In genomic region chr11:59173964-59174663, GRCh38 we compare ENCODE assay signal across 2 cellular contexts.
TF ChIP-seq lines count a peak whose summit lies in the region.

No MANE protein-coding gene starts in this region.

TF ChIP-seq in A549, 52 proteins besides CTCF, POLR2A, EP300 and RAD21:
- TF ChIP-seq RNF2 (IDR thresholded peaks at IDR 0.05; ENCODE audit: borderline replicate concordance, low read depth) = no peak
- peak; percentile 88 to 91 for TF ChIP-seq CEBPB (IDR thresholded peaks at IDR 0.05)
- 0 out of 2 replicates have a peak, but pooled peaks have one; percentile 24 for TF ChIP-seq HES2 (IDR thresholded peaks at IDR 0.05)
- no peak for TF ChIP-seq ATOH8 (CRISPR knock-in tag; IDR thresholded peaks at IDR 0.05; ENCODE audit: low read depth)
TF ChIP-seq in A549: peak in this region for 2.

TF ChIP-seq in H1, 55 proteins besides CTCF, POLR2A, EP300 and RAD21:
- no peak for TF ChIP-seq GABPA (IDR thresholded peaks at IDR 0.05; ENCODE audit: borderline replicate concordance, insufficient read depth, low read length)
- TF ChIP-seq RBBP5 (IDR thresholded peaks at IDR 0.05; ENCODE audit: borderline replicate concordance, low read depth, low read length) = no peak; the same call in 1 of the 2 replicates
- TF ChIP-seq SP4 (IDR thresholded peaks at IDR 0.05; ENCODE audit: low read length) = no peak
- no peak for TF ChIP-seq USF2 (IDR thresholded peaks at IDR 0.05; ENCODE audit: low read length)
- no peak for TF ChIP-seq CTBP2 (IDR thresholded peaks at IDR 0.05; ENCODE audit: borderline replicate concordance, insufficient read depth, insufficient read length, low read length)
- TF ChIP-seq KDM1A (IDR thresholded peaks at IDR 0.05; ENCODE audit: borderline replicate concordance, low read length) = no peak
- no peak for TF ChIP-seq SRF (IDR thresholded peaks at IDR 0.05; ENCODE audit: low read depth, low read length)
- TF ChIP-seq ASH2L (IDR thresholded peaks at IDR 0.05; ENCODE audit: low read length) = peak; percentile 32
- TF ChIP-seq YY1 (IDR thresholded peaks at IDR 0.05; ENCODE audit: low read depth, low read length) = no peak
- TF ChIP-seq BRCA1 (IDR thresholded peaks at IDR 0.05; ENCODE audit: low read depth, low read length) = no peak
- no peak for TF ChIP-seq HDAC6 (IDR thresholded peaks at IDR 0.05; ENCODE audit: low read depth, low read length)
- TF ChIP-seq NANOG (IDR thresholded peaks at IDR 0.05; ENCODE audit: insufficient read depth, low read depth, low read length, poor library complexity, severe bottlenecking) = no peak
- no peak for TF ChIP-seq RNF2 (IDR thresholded peaks at IDR 0.05; ENCODE audit: borderline replicate concordance, low read depth, low read length, missing control alignments, poor library complexity, severe bottlenecking)
- peak; percentile 100 for TF ChIP-seq CEBPB (IDR thresholded peaks at IDR 0.05; ENCODE audit: low read depth, low read length)
- TF ChIP-seq SP2 (IDR thresholded peaks at IDR 0.05; ENCODE audit: low read length) = no peak
- TF ChIP-seq SIX5 (IDR thresholded peaks at IDR 0.05; ENCODE audit: low read depth, low read length) = no peak
- no peak for TF ChIP-seq POU5F1 (IDR thresholded peaks at IDR 0.05; ENCODE audit: low read depth, low read length)
- TF ChIP-seq RXRA (IDR thresholded peaks at IDR 0.05; ENCODE audit: insufficient read depth, low read depth, low read length) = 0 out of 2 replicates have a peak, but pooled peaks have one; percentile 42
- no peak for TF ChIP-seq TCF12 (IDR thresholded peaks at IDR 0.05; ENCODE audit: low read depth, low read length)
- no peak for TF ChIP-seq ATF2 (IDR thresholded peaks at IDR 0.05; ENCODE audit: low read length)
- TF ChIP-seq E2F6 (IDR thresholded peaks at IDR 0.05) = no peak
- no peak for TF ChIP-seq PHF8 (conservative IDR thresholded peaks at IDR 0.05; ENCODE audit: low read depth, low read length)
- no peak for TF ChIP-seq FOSL1 (IDR thresholded peaks at IDR 0.05; ENCODE audit: insufficient read depth, low read depth, low read length)
- peak; percentile 50; the same call in 1 of the 2 replicates for TF ChIP-seq EGR1 (IDR thresholded peaks at IDR 0.05; ENCODE audit: borderline replicate concordance, low read depth, low read length)
- TF ChIP-seq RFX5 (IDR thresholded peaks at IDR 0.05; ENCODE audit: borderline replicate concordance, low read depth, low read length) = no peak
- TF ChIP-seq JUND (IDR thresholded peaks at IDR 0.05; ENCODE audit: low read length) = no peak
- no peak for TF ChIP-seq NRF1 (IDR thresholded peaks at IDR 0.05; ENCODE audit: low read depth, low read length)
- TF ChIP-seq CHD7 (IDR thresholded peaks at IDR 0.05; ENCODE audit: insufficient replicate concordance, low read length) = no peak
- no peak for TF ChIP-seq CBX8 (IDR thresholded peaks at IDR 0.05; ENCODE audit: borderline replicate concordance, low read depth, low read length)
- no peak for TF ChIP-seq BCL11A (IDR thresholded peaks at IDR 0.05; ENCODE audit: low read depth in 2 of 2, low read length in 2 of 2)
- peak; percentile 77 for TF ChIP-seq SP1 (IDR thresholded peaks at IDR 0.05; ENCODE audit: low read depth, low read length)
- TF ChIP-seq KDM5A (IDR thresholded peaks at IDR 0.05; ENCODE audit: low read length) = no peak
- TF ChIP-seq TEAD4 (IDR thresholded peaks at IDR 0.05; ENCODE audit: low read depth, low read length) = peak; percentile 86
- no peak for TF ChIP-seq ATF3 (IDR thresholded peaks at IDR 0.05; ENCODE audit: insufficient read depth, low read depth, low read length)
- no peak; a peak in 1 of 4 replicates for TF ChIP-seq SIN3A (conservative IDR thresholded peaks at IDR 0.05 in 1 of 2, IDR thresholded peaks at IDR 0.05 in 1 of 2; ENCODE audit: low read depth in 1 of 2, low read length in 2 of 2)
- TF ChIP-seq SAP30 (IDR thresholded peaks at IDR 0.05; ENCODE audit: insufficient read depth, insufficient replicate concordance, low read length) = no peak
- peak; percentile 49; the same call in 1 of the 2 replicates for TF ChIP-seq TAF1 (IDR thresholded peaks at IDR 0.05; ENCODE audit: low read depth, low read length)
- no peak for TF ChIP-seq CHD1 (IDR thresholded peaks at IDR 0.05; ENCODE audit: low read depth, low read length)
- TF ChIP-seq KDM4A (IDR thresholded peaks at IDR 0.05; ENCODE audit: low read depth, low read length, severe bottlenecking) = no peak
- TF ChIP-seq ZNF274 (IDR thresholded peaks at IDR 0.05; ENCODE audit: borderline replicate concordance, extremely low read depth, low read length) = no peak
- no peak for TF ChIP-seq CBX5 (IDR thresholded peaks at IDR 0.05; ENCODE audit: low read depth, low read length)
- 0 out of 2 replicates have a peak, but pooled peaks have one; percentile 54 for TF ChIP-seq CHD2 (IDR thresholded peaks at IDR 0.05; ENCODE audit: low read length)
- TF ChIP-seq GTF2F1 (IDR thresholded peaks at IDR 0.05; ENCODE audit: borderline replicate concordance, low read depth, low read length) = no peak
- no peak for TF ChIP-seq BACH1 (IDR thresholded peaks at IDR 0.05; ENCODE audit: low read length)
- peak; percentile 51 for TF ChIP-seq POLR2AphosphoS5 (IDR thresholded peaks at IDR 0.05; ENCODE audit: low read depth, low read length)
- no peak for TF ChIP-seq MAX (IDR thresholded peaks at IDR 0.05)
- TF ChIP-seq EZH2 (IDR thresholded peaks at IDR 0.05; ENCODE audit: low read depth, low read length, severe bottlenecking) = no peak
- no peak for TF ChIP-seq MAFK (IDR thresholded peaks at IDR 0.05; ENCODE audit: low read depth, low read length)
- TF ChIP-seq TBP (IDR thresholded peaks at IDR 0.05; ENCODE audit: low read depth, low read length) = peak; percentile 32; the same call in 1 of the 2 replicates
- TF ChIP-seq JUN (IDR thresholded peaks at IDR 0.05; ENCODE audit: low read depth, low read length) = no peak
- no peak for TF ChIP-seq SIRT6 (IDR thresholded peaks at IDR 0.05; ENCODE audit: low read length)
- TF ChIP-seq CREB1 (IDR thresholded peaks at IDR 0.05) = no peak
- TF ChIP-seq TAF7 (optimal IDR thresholded peaks at IDR 0.05; ENCODE audit: borderline replicate concordance, low read depth, low read length) = no peak
- no peak for TF ChIP-seq HDAC2 (IDR thresholded peaks at IDR 0.05; ENCODE audit: borderline replicate concordance in 1 of 2, low read depth in 2 of 2, low read length in 2 of 2)
- TF ChIP-seq SUZ12 (IDR thresholded peaks at IDR 0.05; ENCODE audit: low read length) = no peak
TF ChIP-seq in H1: peak in this region for 10.
